ENCODE assay signal across 12 cellular contexts in the genomic region with DNA sequence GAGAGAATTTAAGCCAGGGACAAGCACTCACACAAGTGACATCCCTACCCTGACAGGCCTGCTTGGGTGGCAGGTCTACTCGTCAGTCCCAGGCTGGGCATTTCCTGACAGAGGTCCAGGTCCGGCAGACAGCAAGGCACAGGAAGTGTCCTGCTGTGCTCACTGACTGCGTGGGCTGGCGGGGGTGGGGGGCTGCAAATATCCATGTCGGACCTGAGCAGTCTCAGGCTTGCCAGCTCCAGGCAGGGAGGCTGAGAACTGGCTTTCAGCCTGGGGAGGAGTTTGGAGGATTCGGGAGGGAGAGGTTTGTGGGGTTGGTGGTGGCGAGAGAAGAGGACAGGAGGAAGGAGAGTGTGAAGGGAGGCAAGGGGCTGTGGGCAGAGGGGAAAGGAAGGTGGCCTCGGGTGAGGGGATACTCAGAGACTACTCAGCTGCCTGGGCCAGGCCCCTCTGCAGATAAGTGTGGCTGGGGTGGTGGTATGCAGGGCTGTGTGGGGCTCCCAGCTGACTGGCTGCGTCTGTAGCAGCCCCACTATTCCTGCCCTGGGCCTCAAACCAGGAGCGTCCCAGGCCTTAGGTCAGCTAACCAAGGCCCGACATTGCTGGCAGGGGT. TPM values are rescaled to one million over a fixed set of nuclear protein-coding genes. Genes with fewer than 3 reads are reported as not detected.
DNase-seq lines count a peak whose midpoint lies in the region; ATAC-seq, FAIRE-seq and TF ChIP-seq lines count a peak whose summit lies in the region.
"Had no signal": no experiment of that assay in that cellular context is flagged by ENCODE, and none has a peak within 500 bp of the region (broad histone marks: within the 10 kb centered on the region; RNA-seq: fewer than 3 reads in every experiment).

No MANE protein-coding gene starts in this region.

- H3K4me1 Mint-ChIP-seq in activated T-cell treated with anti-CD3 and anti-CD28 coated beads, Interleukin-2, amount 50 U/mL, for 72 hours (ENCODE audit: low read depth) = peaks cover 23% of the 10 kb centered on the region
- peaks cover 11% of the 10 kb centered on the region for H3K4me1 Mint-ChIP-seq in activated T-cell treated with anti-CD3 and anti-CD28 coated beads, Interleukin-2, amount 50 U/mL, for 4 hours (ENCODE audit: low read depth)

- no peak overlapping the region for H3K4me3 Mint-ChIP-seq in activated T-cell treated with anti-CD3 and anti-CD28 coated beads, Interleukin-2, amount 50 U/mL, for 72 hours
- H3K4me3 Mint-ChIP-seq in activated T-cell treated with anti-CD3 and anti-CD28 coated beads, Interleukin-2, amount 50 U/mL, for 4 hours = no peak overlapping the region
- H3K4me3 Mint-ChIP-seq: B cell had no signal

- no peak for TF ChIP-seq POLR2A in tibial nerve (IDR thresholded peaks at IDR 0.05)

- peaks cover 8% of the 10 kb centered on the region for H3K4me1 ChIP-seq in mesendoderm (ENCODE audit: control insufficient read depth, low read depth, low read length)
- H3K4me1 ChIP-seq in tibial nerve = peaks cover 0 to 99% (median 73%) of the 10 kb centered on the region in 4 donors

- TF ChIP-seq CTCF in bronchial epithelial cell (IDR thresholded peaks at IDR 0.05; ENCODE audit: insufficient read depth, low read length, severe bottlenecking) (no peak), tibial nerve (IDR thresholded peaks at IDR 0.05) (no peak)

- H3K4ac ChIP-seq in mesendoderm (ENCODE audit: low read depth, low read length) = no peak overlapping the region

- H3K56ac ChIP-seq in mesendoderm (ENCODE audit: low read length) = peak overlapping the region; percentile 75

- H3K27me3 ChIP-seq in bronchial epithelial cell (ENCODE audit: control insufficient read depth, insufficient read depth, low read length) = no peaks in the 10 kb centered on the region
- H3K27me3 ChIP-seq in mesendoderm (ENCODE audit: insufficient read depth, low read length, poor library complexity) = peaks cover 7% of the 10 kb centered on the region
- H3K27me3 ChIP-seq in tibial nerve = peaks cover 0 to 17% of the 10 kb centered on the region in 2 donors

- H2BK15ac ChIP-seq in mesendoderm (replicated peaks; ENCODE audit: low read depth) = no peak overlapping the region

- peak overlapping the region; percentile 48 for H3K23ac ChIP-seq in mesendoderm (ENCODE audit: low read length)

- peaks cover 15 to 23% of the 10 kb centered on the region in 2 donors for H3K36me3 Mint-ChIP-seq in activated T-cell treated with anti-CD3 and anti-CD28 coated beads, Interleukin-2, amount 50 U/mL, for 72 hours (ENCODE audit: insufficient read depth in 2 of 2)
- H3K36me3 Mint-ChIP-seq in activated T-cell treated with anti-CD3 and anti-CD28 coated beads, Interleukin-2, amount 50 U/mL, for 4 hours (ENCODE audit: insufficient read depth) = peaks cover 50% of the 10 kb centered on the region

- H3K27ac Mint-ChIP-seq in activated T-cell treated with anti-CD3 and anti-CD28 coated beads, Interleukin-2, amount 50 U/mL, for 72 hours = peak overlapping the region; percentile 69
- H3K27ac Mint-ChIP-seq: B cell had no signal

- H4K8ac ChIP-seq in mesendoderm (ENCODE audit: low read depth, low read length) = no peak overlapping the region

- no peak for TF ChIP-seq EP300 in tibial nerve (IDR thresholded peaks at IDR 0.05)

- ATAC-seq in activated T-cell treated with anti-CD3 and anti-CD28 coated beads, Interleukin-2, amount 50 U/mL, for 72 hours (replicated peaks in 1 of 2) = no peak
- no peak for ATAC-seq in activated T-cell treated with anti-CD3 and anti-CD28 coated beads, Interleukin-2, amount 50 U/mL, for 4 hours
- ATAC-seq in GM21423 (IDR thresholded peaks at IDR 0.05; ENCODE audit: unreplicated experiment) (no peak), GM18868 (IDR thresholded peaks at IDR 0.05; ENCODE audit: unreplicated experiment) (no peak)

- no peak for DNase-seq in activated T-cell treated with anti-CD3 and anti-CD28 coated beads, Interleukin-2, amount 50 U/mL, for 72 hours
- no peak for DNase-seq in activated T-cell treated with anti-CD3 and anti-CD28 coated beads, Interleukin-2, amount 50 U/mL, for 4 hours
- DNase-seq in bronchial epithelial cell (ENCODE audit: low read depth) (no peak), mesendoderm (peak; percentile 81), tibial nerve (ENCODE audit: low spot score in 2 of 2) (no peak), NOMO-1 treated with DMSO at 0.1 percent for 48 hours (lab: John Stamatoyannopoulos, UW; ENCODE audit: unreplicated experiment) (no peak)
- DNase-seq: NCI-H1436 treated with DMSO at 0.1 percent for 48 hours; stimulated activated CD4-positive, alpha-beta T cell treated with anti-CD3 and anti-CD28 coated beads, Interleukin-4, amount 100 ng/mL, for 1 hour had no signal

- WGBS in mesendoderm (ENCODE audit: extremely low coverage, insufficient coverage, low lambda C conversion rate) = no CpG with 5 or more reads among the region's 11 CpGs
- WGBS in tibial nerve, 2 donors = 33 to 39% methylated on average over 11 of the region's 11 CpGs

- peaks cover 5% of the 10 kb centered on the region for H3K27me3 Mint-ChIP-seq in activated T-cell treated with anti-CD3 and anti-CD28 coated beads, Interleukin-2, amount 50 U/mL, for 72 hours (ENCODE audit: low read depth)
- H3K27me3 Mint-ChIP-seq in activated T-cell treated with anti-CD3 and anti-CD28 coated beads, Interleukin-2, amount 50 U/mL, for 4 hours (ENCODE audit: low read depth) = peaks cover 10% of the 10 kb centered on the region
- H3K27me3 Mint-ChIP-seq: B cell had no signal

- H3K4me2 ChIP-seq in mesendoderm (ENCODE audit: low read length) = no peak overlapping the region

- H2AK5ac ChIP-seq in mesendoderm (ENCODE audit: low read length) = no peak overlapping the region

- peak overlapping the region; percentile 42 for H3K9ac ChIP-seq in mesendoderm (ENCODE audit: low read length)

- H3K36me3 ChIP-seq in bronchial epithelial cell (ENCODE audit: control insufficient read depth, insufficient read depth, low read length) (peaks cover 22% of the 10 kb centered on the region), mesendoderm (ENCODE audit: control insufficient read depth, insufficient read depth, low read length) (no peaks in the 10 kb centered on the region), tibial nerve (peaks cover 0 to 91% (median 0%) of the 10 kb centered on the region in 3 donors)

- H3K9me3 Mint-ChIP-seq in activated T-cell treated with anti-CD3 and anti-CD28 coated beads, Interleukin-2, amount 50 U/mL, for 72 hours = no peaks in the 10 kb centered on the region
- no peaks in the 10 kb centered on the region for H3K9me3 Mint-ChIP-seq in activated T-cell treated with anti-CD3 and anti-CD28 coated beads, Interleukin-2, amount 50 U/mL, for 4 hours

- H3K9me3 ChIP-seq in tibial nerve = no peaks in the 10 kb centered on the region

- H2BK120ac ChIP-seq in mesendoderm (ENCODE audit: low read depth, low read length) = no peak overlapping the region

- H4K5ac ChIP-seq in mesendoderm (ENCODE audit: low read length) = no peak overlapping the region

- peak overlapping the region; percentile 23 for H2BK5ac ChIP-seq in mesendoderm (ENCODE audit: low read length)

- peak; percentile 18 for FAIRE-seq in bronchial epithelial cell (lab: Jason Lieb, UNC)
- FAIRE-seq: GM18507 had no signal

- no peaks in the 10 kb centered on the region for H3K79me1 ChIP-seq in mesendoderm (ENCODE audit: low read length)

- H3K18ac ChIP-seq in mesendoderm (ENCODE audit: low read length) = no peak overlapping the region

- H3K4me3 ChIP-seq in bronchial epithelial cell (ENCODE audit: low read depth, low read length) (no peak overlapping the region), mesendoderm (ENCODE audit: low read length) (no peak overlapping the region), tibial nerve (no peak overlapping the region)

- no peaks in the 10 kb centered on the region for H3K79me2 ChIP-seq in mesendoderm (ENCODE audit: control insufficient read depth, insufficient read depth, low read length)

- H3K27ac ChIP-seq in mesendoderm (ENCODE audit: low read depth, low read length) (peak overlapping the region; percentile 22), tibial nerve (peak overlapping the region; percentile 66 to 92 (median 92))

RNA-seq across cellular contexts. Expression of a gene that starts 7.8 kb away (rescaled TPM):
- 10 to 100 TPM; 11.7 to 21.4 TPM for total RNA-seq in activated T-cell treated with anti-CD3 and anti-CD28 coated beads, Interleukin-2, amount 50 U/mL, for 72 hours
- total RNA-seq in activated T-cell treated with anti-CD3 and anti-CD28 coated beads, Interleukin-2, amount 50 U/mL, for 4 hours = 10 to 100 TPM; 18.9 to 60.9 (median 31.5) TPM
- 0.64 and 1.3 TPM in 2 replicates for total RNA-seq in bronchial epithelial cell
- 0.10 TPM for polyA plus RNA-seq in mesendoderm (2013, experiment 1 of 2)
- polyA plus RNA-seq in mesendoderm (2013, experiment 2 of 2) = 0.10 TPM
- total RNA-seq in tibial nerve = 10 to 100 TPM; 27.6 to 64.7 (median 50.0) TPM

RNA-seq across cellular contexts. Expression of a gene that starts 20.9 kb away (rescaled TPM):
- total RNA-seq in activated T-cell treated with anti-CD3 and anti-CD28 coated beads, Interleukin-2, amount 50 U/mL, for 72 hours = 10 to 100 TPM; 29.0 to 33.3 TPM
- 10 to 100 TPM; 67.7 to 74.4 (median 70.7) TPM for total RNA-seq in activated T-cell treated with anti-CD3 and anti-CD28 coated beads, Interleukin-2, amount 50 U/mL, for 4 hours
- 54.4 and 69.0 TPM in 2 replicates for total RNA-seq in bronchial epithelial cell
- polyA plus RNA-seq in mesendoderm (2013, experiment 1 of 2) = 43.4 TPM
- polyA plus RNA-seq in mesendoderm (2013, experiment 2 of 2) = 43.4 TPM
- total RNA-seq in tibial nerve = 10 to 100 TPM; 18.6 to 37.3 (median 35.0) TPM

RNA-seq across cellular contexts. Expression of a gene that starts 32.7 kb away (rescaled TPM):
- 10 to 100 TPM; 36.8 to 40.8 TPM for total RNA-seq in activated T-cell treated with anti-CD3 and anti-CD28 coated beads, Interleukin-2, amount 50 U/mL, for 72 hours
- 10 to 100 TPM; 56.6 to 59.9 (median 58.5) TPM for total RNA-seq in activated T-cell treated with anti-CD3 and anti-CD28 coated beads, Interleukin-2, amount 50 U/mL, for 4 hours
- total RNA-seq in bronchial epithelial cell (10.8 and 14.7 TPM in 2 replicates), tibial nerve (100 to 1,000 TPM in 1 of 4 donors, 10 to 100 TPM in 3; 56.3 to 137 (median 63.9) TPM)
- 20.0 TPM for polyA plus RNA-seq in mesendoderm (2013, experiment 1 of 2)
- 19.3 TPM for polyA plus RNA-seq in mesendoderm (2013, experiment 2 of 2)

RNA-seq across cellular contexts. Expression of a gene that starts 37.5 kb away (rescaled TPM):
- under 1 TPM; 0.14 to 0.21 TPM for total RNA-seq in activated T-cell treated with anti-CD3 and anti-CD28 coated beads, Interleukin-2, amount 50 U/mL, for 72 hours
- 1 to 10 TPM; 1.0 to 2.5 (median 2.0) TPM for total RNA-seq in activated T-cell treated with anti-CD3 and anti-CD28 coated beads, Interleukin-2, amount 50 U/mL, for 4 hours
- total RNA-seq in bronchial epithelial cell (0.13 and 0.26 TPM in 2 replicates), tibial nerve (10 to 100 TPM in 1 of 4 donors, 1 to 10 TPM in 3; 7.3 to 12.6 (median 7.8) TPM)
- 0.20 TPM for polyA plus RNA-seq in mesendoderm (2013, experiment 1 of 2)
- 0.14 TPM for polyA plus RNA-seq in mesendoderm (2013, experiment 2 of 2)
